In genomic region chr2:196759378-196759706, GRCh38 we compare ENCODE assay signal across 16 cellular contexts. TPM values are rescaled to one million over a fixed set of nuclear protein-coding genes. Genes with fewer than 3 reads are reported as not detected.
A peak's percentile ranks its signal among the peaks of the same experiment; 100 is the strongest.
DNase-seq lines count a peak whose midpoint lies in the region; ATAC-seq and TF ChIP-seq lines count a peak whose summit lies in the region.
"Had no signal": no experiment of that assay in that cellular context is flagged by ENCODE, and none has a peak within 500 bp of the region (broad histone marks: within the 10 kb centered on the region; RNA-seq: fewer than 3 reads in every experiment).

No MANE protein-coding gene starts in this region.

- H3K27ac ChIP-seq in brain microvascular endothelial cell, result peak overlapping the region; percentile 40
- H3K27ac ChIP-seq: A549 had no signal

- H3K36me3 ChIP-seq in brain microvascular endothelial cell (replicated peaks), result peaks cover 4% of the 10 kb centered on the region

- in situ Hi-C loops in brain microvascular endothelial cell (cut with HindIII; ENCODE audit: low pct_ligation_motif_present, low sequenced_read_pairs), result no loop called here

- no peak overlapping the region for H3K4me3 ChIP-seq in brain microvascular endothelial cell (ENCODE audit: low read depth, low read length)
- H3K4me3 ChIP-seq: A549 had no signal

- no peak for TF ChIP-seq CTCF in brain microvascular endothelial cell (IDR thresholded peaks at IDR 0.05; ENCODE audit: low read depth, low read length, missing control alignments)

- DNase-seq in left cardiac atrium, result no peak
- no peak for DNase-seq in cardiac septum (ENCODE audit: low spot score)
- peak; percentile 47 for DNase-seq in brain microvascular endothelial cell
- DNase-seq in fibroblast of peridontal ligament (ENCODE audit: extremely low read depth), result peak; percentile 27
- DNase-seq in superior temporal gyrus (ENCODE audit: extremely low spot score), result peak; percentile 34
- no peak for DNase-seq in cortex of kidney (lab: John Stamatoyannopoulos, UW)
- DNase-seq in dedifferentiated amniotic fluid mesenchymal stem cell (ENCODE audit: extremely low spot score), result no peak
- no peak for DNase-seq in Kasumi-1 (lab: John Stamatoyannopoulos, UW)
- DNase-seq: CD4-positive, alpha-beta memory T cell; DMS79; GDM1; GOT3; NCI-H1105; NCI-H774; SHP77 treated with DMSO at 0.1 percent for 48 hours had no signal

- H3K27me3 ChIP-seq in brain microvascular endothelial cell (replicated peaks), result no peaks in the 10 kb centered on the region

- peak; percentile 33 to 34 for ATAC-seq in left cardiac atrium

- intact Hi-C loops in left cardiac atrium (cut with DNase I) (loop anchor here (5.0 to 10.0 kb wide), 3 partner anchors 295 to 685 kb away; no protein-coding TSS in a partner anchor), cardiac septum (cut with DNase I) (loop anchor here (5.0 to 10.0 kb wide), 2 partner anchors 465 to 682 kb away; no protein-coding TSS in a partner anchor)

RNA-seq across cellular contexts. Expression of gene GTF3C3, which starts 40.1 kb away (rescaled TPM):
- 10 to 100 TPM; 21.4 to 23.6 TPM for total RNA-seq in left cardiac atrium
- total RNA-seq in cardiac septum, result 26.0 TPM

RNA-seq across cellular contexts. Expression of gene C2orf66, which starts 49.8 kb away (rescaled TPM):
- under 1 TPM in 1 of 2 donors, not detected in 1; 0.18 TPM for total RNA-seq in left cardiac atrium
- total RNA-seq in cardiac septum, result not detected
- total RNA-seq: CD4-positive, alpha-beta memory T cell had no signal

Comparison
In these comparisons a context has a peak if more than half of its experiments do, and no peak if none do; other contexts are left out.
1. DNase-seq: peak in brain microvascular endothelial cell (single experiment), fibroblast of peridontal ligament (single experiment) and superior temporal gyrus (single experiment); none in left cardiac atrium (single experiment), cardiac septum (single experiment), cortex of kidney (single experiment), dedifferentiated amniotic fluid mesenchymal stem cell (single experiment) and Kasumi-1 (0 of 2).